In the genomic region with DNA sequence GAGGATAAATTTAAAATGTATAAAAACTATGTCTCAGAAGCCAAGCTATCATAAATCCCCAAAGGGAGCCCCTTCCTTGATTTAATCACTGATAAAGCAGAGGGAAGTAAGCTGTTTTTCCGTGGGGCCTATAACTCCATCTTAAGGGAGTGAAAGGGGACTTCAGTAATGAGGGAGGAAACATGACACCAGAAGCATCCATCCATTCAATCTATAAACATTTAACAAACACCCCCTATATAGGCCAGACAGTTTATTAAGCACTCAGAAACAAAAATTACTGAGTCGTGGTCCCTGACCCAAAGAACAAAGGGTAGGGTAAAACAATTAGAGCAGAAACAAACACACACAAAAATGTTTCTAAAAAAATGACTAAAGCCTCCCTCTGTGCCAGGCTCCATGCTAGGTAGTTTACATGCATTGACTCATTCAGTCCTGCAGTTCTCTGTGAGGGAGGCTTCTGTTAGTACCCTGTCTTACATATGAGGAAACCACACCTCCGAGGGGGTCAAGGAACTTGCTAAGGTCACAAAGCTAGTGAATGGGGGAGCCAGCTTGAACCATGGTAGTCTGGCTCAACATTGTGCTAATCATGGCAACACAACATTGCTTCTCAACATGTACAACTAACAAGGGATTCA, we compare ENCODE assay signal across 1 cellular context.
TF ChIP-seq lines count a peak whose summit lies in the region.

No MANE protein-coding gene starts in this region.

TF ChIP-seq in WTC11, 78 proteins besides CTCF, POLR2A, EP300 and RAD21 (continued from another document):
- TF ChIP-seq PRDM15 (CRISPR knock-in tag; IDR thresholded peaks at IDR 0.05) = no peak
- TF ChIP-seq KAT7 (CRISPR knock-in tag; IDR thresholded peaks at IDR 0.05; ENCODE audit: borderline replicate concordance) = no peak
- TF ChIP-seq ZNF232 (CRISPR knock-in tag; IDR thresholded peaks at IDR 0.05) = no peak
- TF ChIP-seq HMGXB4 (CRISPR knock-in tag; IDR thresholded peaks at IDR 0.05) = no peak
- no peak for TF ChIP-seq AFF4 (CRISPR knock-in tag; IDR thresholded peaks at IDR 0.05; ENCODE audit: borderline replicate concordance)
- no peak for TF ChIP-seq ZNF396 (CRISPR knock-in tag; IDR thresholded peaks at IDR 0.05; ENCODE audit: borderline replicate concordance)
- TF ChIP-seq HMGA2 (CRISPR knock-in tag; IDR thresholded peaks at IDR 0.05) = no peak
- TF ChIP-seq CBFB (CRISPR knock-in tag; IDR thresholded peaks at IDR 0.05; ENCODE audit: low read depth) = no peak
- no peak for TF ChIP-seq ZNF317 (CRISPR knock-in tag; IDR thresholded peaks at IDR 0.05; ENCODE audit: borderline replicate concordance, low read depth)
- no peak for TF ChIP-seq ZNF532 (CRISPR knock-in tag; IDR thresholded peaks at IDR 0.05; ENCODE audit: borderline replicate concordance)
- no peak for TF ChIP-seq ELF4 (CRISPR knock-in tag; IDR thresholded peaks at IDR 0.05; ENCODE audit: low read depth)
- TF ChIP-seq NFATC4 (CRISPR knock-in tag; IDR thresholded peaks at IDR 0.05) = no peak
- no peak for TF ChIP-seq TEAD1 (CRISPR knock-in tag; IDR thresholded peaks at IDR 0.05)
- TF ChIP-seq SOX15 (CRISPR knock-in tag; IDR thresholded peaks at IDR 0.05) = no peak
- no peak for TF ChIP-seq AR (CRISPR knock-in tag; IDR thresholded peaks at IDR 0.05)
- TF ChIP-seq RORB (CRISPR knock-in tag; IDR thresholded peaks at IDR 0.05) = no peak
- TF ChIP-seq ZNF416 (CRISPR knock-in tag; IDR thresholded peaks at IDR 0.05) = no peak
- TF ChIP-seq ZNF671 (CRISPR knock-in tag; IDR thresholded peaks at IDR 0.05) = no peak
TF ChIP-seq in WTC11: peak in this region for 0.
